In the genomic region with DNA sequence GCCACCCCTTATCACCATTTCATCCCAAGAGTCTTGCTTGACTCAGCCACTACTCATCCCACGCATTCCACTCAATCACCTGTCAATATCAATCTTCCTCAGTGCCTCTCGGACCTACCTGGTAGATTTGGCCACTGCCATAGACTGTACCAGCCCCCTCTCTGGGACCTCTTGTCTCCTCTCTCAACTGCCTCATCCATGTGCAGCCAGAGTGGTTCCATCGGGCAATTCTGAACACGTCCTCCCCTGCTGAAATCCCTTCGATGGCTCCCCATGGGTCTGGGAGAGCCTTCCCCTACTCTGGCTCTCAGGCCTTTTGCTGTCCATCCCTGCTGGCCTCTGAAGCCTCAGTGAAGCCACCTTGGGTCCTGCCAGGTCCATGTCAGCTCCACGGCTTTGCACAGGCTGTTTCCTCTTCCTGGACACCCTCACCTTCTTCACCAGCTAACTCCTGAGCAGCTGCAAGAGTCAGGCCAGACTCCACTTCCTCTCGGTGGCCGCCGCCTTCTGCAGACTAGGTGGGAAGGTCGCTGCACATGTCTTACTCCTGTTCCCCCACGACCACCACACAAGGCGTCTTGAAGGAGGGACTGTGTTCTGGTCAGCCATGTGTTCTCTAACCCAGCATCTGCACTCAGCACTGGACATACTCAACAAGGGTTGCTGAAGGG, we compare ENCODE assay signal across 19 cellular contexts.
"Had no signal": no experiment of that assay in that cellular context is flagged by ENCODE, and none has a peak within 500 bp of the region (broad histone marks: within the 10 kb centered on the region; RNA-seq: fewer than 3 reads in every experiment).

No MANE protein-coding gene starts in this region.

- H3K27ac ChIP-seq: cardiac muscle cell, coronary artery, lower lobe of right lung, transverse colon had no signal

- H3K27ac Mint-ChIP-seq: activated T-cell treated with anti-CD3 and anti-CD28 coated beads, Interleukin-2, amount 50 U/mL, for 72 hours had no signal

- ATAC-seq: activated T-cell treated with anti-CD3 and anti-CD28 coated beads, Interleukin-2, amount 50 U/mL, for 72 hours; lower lobe of right lung; Right ventricle myocardium inferior had no signal

- FAIRE-seq: astrocyte, frontal cortex had no signal

- DNase-seq: activated CD4-positive, alpha-beta T cell treated with anti-CD3 and anti-CD28 coated beads, Interleukin-2, amount 50 U/mL, for 1 hour; activated CD4-positive, CD25-positive, alpha-beta regulatory T cell; activated naive CD4-positive, alpha-beta T cell; activated T-cell treated with anti-CD3 and anti-CD28 coated beads, Interleukin-2, amount 50 U/mL, for 72 hours; effector CD8-positive, alpha-beta T cell; hippocampal formation; lower lobe of right lung; naive B cell; SK-N-SH; stimulated activated CD4-positive, alpha-beta T cell treated with anti-CD3 and anti-CD28 coated beads, Interleukin-15, amount 100 ng/mL, for 24 hours; stimulated activated CD4-positive, alpha-beta T cell treated with anti-CD3 and anti-CD28 coated beads, Interleukin-4, amount 100 ng/mL, for 4 hours; substantia nigra; T-helper 1 cell; transverse colon had no signal

- H3K4me3 Mint-ChIP-seq: activated T-cell treated with anti-CD3 and anti-CD28 coated beads, Interleukin-2, amount 50 U/mL, for 72 hours; naive B cell had no signal

- H3K36me3 Mint-ChIP-seq: naive B cell had no signal
